In the genomic region with DNA sequence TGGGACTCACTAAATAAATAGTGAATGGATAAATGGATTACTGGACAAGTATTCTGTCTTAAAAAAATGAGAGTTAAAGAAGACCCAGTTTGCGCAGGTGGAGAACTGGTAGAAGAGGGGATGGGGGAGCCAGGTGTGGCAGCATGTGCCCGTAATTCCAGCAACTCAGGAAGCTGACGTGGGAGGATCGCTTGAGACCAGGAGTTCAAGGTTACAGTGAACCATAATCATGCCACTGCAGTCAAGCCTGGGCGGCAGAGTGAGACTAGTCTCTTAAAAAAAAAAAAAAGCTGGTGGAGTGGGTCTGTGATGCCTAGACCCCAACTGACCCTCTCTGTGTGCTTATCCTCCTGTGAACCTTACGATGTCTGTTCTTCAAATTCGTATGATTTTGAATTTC, we compare ENCODE assay signal across 22 cellular contexts.
DNase-seq lines count a peak whose midpoint lies in the region; ATAC-seq, FAIRE-seq and TF ChIP-seq lines count a peak whose summit lies in the region.
"Had no signal": no experiment of that assay in that cellular context is flagged by ENCODE, and none has a peak within 500 bp of the region (broad histone marks: within the 10 kb centered on the region; RNA-seq: fewer than 3 reads in every experiment).

No MANE protein-coding gene starts in this region.

- intact Hi-C loops in IMR-90 (cut with micrococcal nuclease) (no loop called here), right lobe of liver (cut with DNase I) (no loop called here), pancreas (cut with DNase I) (loop anchor here in 1 of 3 donors (10.0 kb wide), 1 partner anchor 530 kb away; no protein-coding TSS in a partner anchor)

- 94% methylated on average over 5 of the region's 7 CpGs; no CpG with 5 or more reads in 1 of the 2 experiments for WGBS in IMR-90 (ENCODE audit: extremely low coverage in 2 of 2, insufficient read length in 1 of 2), 2 experiments
- 96% methylated on average over 5 of the region's 7 CpGs for WGBS in right lobe of liver (ENCODE audit: insufficient coverage, low coverage, low lambda C conversion rate, missing lambda C conversion rate)
- WGBS in pancreas, 2 donors: 61% methylated on average over 7 of the region's 7 CpGs
- 92% methylated on average over 7 of the region's 7 CpGs for WGBS in tibial nerve, 2 donors

- H3K18ac ChIP-seq in IMR-90 (ENCODE audit: low read depth, low read length): no peak overlapping the region

- no peak overlapping the region for H2BK120ac ChIP-seq in IMR-90 (ENCODE audit: low read depth, low read length)

- in situ Hi-C loops in IMR-90 (cut with MboI; ENCODE audit: low sequenced_read_pairs): no loop called here

- no peak overlapping the region for H3K4me2 ChIP-seq in IMR-90 (ENCODE audit: low read depth, low read length)
- H3K4me2 ChIP-seq: A549; BLaER1 treated with 17β-estradiol and CSF1 and Interleukin-3, amounts not matched to agents 10 nM and 100 nM had no signal

- no peak for TF ChIP-seq EP300 in tibial nerve (IDR thresholded peaks at IDR 0.05)

- no peak for TF ChIP-seq POLR2A in IMR-90 (IDR thresholded peaks at IDR 0.05; ENCODE audit: low read depth, low read length)
- TF ChIP-seq POLR2A in right lobe of liver (IDR thresholded peaks at IDR 0.05): no peak
- TF ChIP-seq POLR2A in tibial nerve (IDR thresholded peaks at IDR 0.05): no peak

- CTCF ChIA-PET in IMR-90 (lab: Yijun Ruan, JAX): no interaction called here

- no peak overlapping the region for H2BK20ac ChIP-seq in IMR-90 (ENCODE audit: low read depth, low read length)

- POLR2A ChIA-PET in IMR-90 (lab: Charles Lee; ENCODE audit: unreplicated experiment): no interaction called here

- no peaks in the 10 kb centered on the region for H3K79me1 ChIP-seq in IMR-90 (ENCODE audit: low read depth in 1 of 2, low read length in 2 of 2)

- H4K8ac ChIP-seq in IMR-90 (ENCODE audit: low read depth in 2 of 2, low read length in 2 of 2): no peak overlapping the region

- H2BK5ac ChIP-seq in IMR-90 (ENCODE audit: low read depth, low read length, poor library complexity, severe bottlenecking): no peak overlapping the region

- H3K4me3 ChIP-seq in IMR-90 (ENCODE audit: insufficient read depth, low read depth, low read length) (no peak overlapping the region), right lobe of liver (no peak overlapping the region), pancreas (no peak overlapping the region), tibial nerve (no peak overlapping the region)
- H3K4me3 ChIP-seq: A549; BLaER1 treated with 17β-estradiol and CSF1 and Interleukin-3, amounts not matched to agents 10 nM and 100 nM had no signal

- H3K56ac ChIP-seq in IMR-90 (ENCODE audit: extremely low read depth, insufficient read depth, low read length): no peak overlapping the region

- H3K27ac ChIP-seq in IMR-90 (ENCODE audit: insufficient read depth, low read length) (no peak overlapping the region), right lobe of liver (peak overlapping the region in 2 of 3 donors; percentile 4 to 75), pancreas (peak overlapping the region in 3 of 4 donors; percentile 33 to 75 (median 74)), tibial nerve (no peak overlapping the region)
- H3K27ac ChIP-seq: 22Rv1; A549; BLaER1 treated with 17β-estradiol and CSF1 and Interleukin-3, amounts not matched to agents 10 nM and 100 nM; C4-2B had no signal

- no TSS peak for BruUV-seq in IMR-90 (replicated peaks; lab: Mats Ljungman, UMichigan)

- no peak overlapping the region for H3K4ac ChIP-seq in IMR-90 (ENCODE audit: low read depth, low read length)

- no peak for FAIRE-seq in pancreas (lab: Jason Lieb, UNC)
- FAIRE-seq: A549, D721Med, G401.6, GM12891 had no signal

- ATAC-seq in IMR-90 (ENCODE audit: low read depth) (no peak), right lobe of liver (no peak), pancreas (no peak), HG03520 (IDR thresholded peaks at IDR 0.05; ENCODE audit: unreplicated experiment) (no peak), GM18868 (IDR thresholded peaks at IDR 0.05; ENCODE audit: unreplicated experiment) (no peak)
- ATAC-seq in stimulated activated naive CD8-positive, alpha-beta T cell treated with anti-CD3 and anti-CD28 coated beads, Interleukin-15, Interleukin-2, amounts not matched to agents 100 U/mL and 50 U/mL, for 24 hours: no peak
- ATAC-seq: A549; CD8-positive, alpha-beta T cell had no signal

- no peaks in the 10 kb centered on the region for H3K9me3 ChIP-seq in IMR-90 (ENCODE audit: control insufficient read depth, insufficient read depth, low read length)
- no peaks in the 10 kb centered on the region for H3K9me3 ChIP-seq in right lobe of liver
- no peaks in the 10 kb centered on the region for H3K9me3 ChIP-seq in pancreas
- H3K9me3 ChIP-seq in tibial nerve: no peaks in the 10 kb centered on the region
- H3K9me3 ChIP-seq: A549; BLaER1 treated with 17β-estradiol and CSF1 and Interleukin-3, amounts not matched to agents 10 nM and 100 nM; Caco-2 had no signal

- no peaks in the 10 kb centered on the region for H4K20me1 ChIP-seq in IMR-90 (ENCODE audit: insufficient read depth, low read length)
- H4K20me1 ChIP-seq: BLaER1 treated with 17β-estradiol and CSF1 and Interleukin-3, amounts not matched to agents 10 nM and 100 nM had no signal

- H4K5ac ChIP-seq in IMR-90 (ENCODE audit: low read depth, low read length): no peak overlapping the region

- TF ChIP-seq RAD21 in IMR-90 (IDR thresholded peaks at IDR 0.05; ENCODE audit: low read length): no peak

- H2AFZ ChIP-seq in IMR-90 (replicated peaks; ENCODE audit: low read length, poor library complexity): no peak overlapping the region

- H4K91ac ChIP-seq in IMR-90 (ENCODE audit: insufficient read depth, low read depth, low read length): no peak overlapping the region

- H3K27me3 ChIP-seq in IMR-90 (ENCODE audit: control insufficient read depth, insufficient read depth, low read length) (peaks cover 12% of the 10 kb centered on the region), right lobe of liver (no peaks in the 10 kb centered on the region), pancreas (no peaks in the 10 kb centered on the region), tibial nerve (no peaks in the 10 kb centered on the region)
- H3K27me3 ChIP-seq: BLaER1 treated with 17β-estradiol and CSF1 and Interleukin-3, amounts not matched to agents 10 nM and 100 nM had no signal

- no peak overlapping the region for H3K14ac ChIP-seq in IMR-90 (replicated peaks; ENCODE audit: low read depth, low read length)

- no peaks in the 10 kb centered on the region for H3K9me1 ChIP-seq in IMR-90 (ENCODE audit: insufficient read depth, low read length)

- no peak overlapping the region for H2BK15ac ChIP-seq in IMR-90 (ENCODE audit: low read depth, low read length)

- dilution Hi-C loops in IMR-90 (cut with HindIII; ENCODE audit: low sequenced_read_pairs, unreplicated experiment): no loop called here

- peak overlapping the region; percentile 8 for H2AK9ac ChIP-seq in IMR-90 (replicated peaks; ENCODE audit: low read depth, low read length, poor library complexity)

- DNase-seq in IMR-90 (no peak), left kidney (ENCODE audit: low read depth, low spot score) (peak; percentile 55), right lobe of liver (no peak), pancreas (no peak), tibial nerve (ENCODE audit: low spot score in 2 of 2) (no peak)
- no peak for DNase-seq in stimulated activated naive CD8-positive, alpha-beta T cell treated with anti-CD3 and anti-CD28 coated beads, Interleukin-15, Interleukin-2, amounts not matched to agents 100 U/mL and 50 U/mL, for 24 hours
- DNase-seq: AML-193; Caco-2; Calu3; CD4-positive, alpha-beta T cell; CD8-positive, alpha-beta T cell; DMS79 treated with DMSO at 0.1 percent for 48 hours; GF-D8 had no signal

- H3K23ac ChIP-seq in IMR-90 (ENCODE audit: low read depth, low read length): no peak overlapping the region

- H3K9ac ChIP-seq in IMR-90 (ENCODE audit: low read depth, low read length): no peak overlapping the region
- H3K9ac ChIP-seq: BLaER1 treated with 17β-estradiol and CSF1 and Interleukin-3, amounts not matched to agents 10 nM and 100 nM had no signal

- H3K36me3 ChIP-seq in IMR-90 (ENCODE audit: control insufficient read depth, insufficient read depth, low read length) (no peaks in the 10 kb centered on the region), right lobe of liver (no peaks in the 10 kb centered on the region), pancreas (no peaks in the 10 kb centered on the region), tibial nerve (no peaks in the 10 kb centered on the region)
- H3K36me3 ChIP-seq: BLaER1 treated with 17β-estradiol and CSF1 and Interleukin-3, amounts not matched to agents 10 nM and 100 nM had no signal

- H3K4me1 ChIP-seq in IMR-90 (ENCODE audit: control insufficient read depth, insufficient read depth, low read length): peaks cover 2% of the 10 kb centered on the region; the same call in 1 of the 2 replicates
- H3K4me1 ChIP-seq in right lobe of liver: peaks cover 0 to 91% (median 24%) of the 10 kb centered on the region in 4 donors
- peaks cover 51 to 76% (median 63%) of the 10 kb centered on the region in 3 donors for H3K4me1 ChIP-seq in pancreas
- H3K4me1 ChIP-seq in tibial nerve: peaks cover 0 to 23% (median 0%) of the 10 kb centered on the region in 4 donors
- H3K4me1 ChIP-seq: A549, Caco-2 had no signal

- H2AK5ac ChIP-seq in IMR-90 (ENCODE audit: low read depth, low read length): no peak overlapping the region

- TF ChIP-seq CTCF in IMR-90 (conservative IDR thresholded peaks at IDR 0.05; ENCODE audit: low read depth, low read length) (no peak), right lobe of liver (IDR thresholded peaks at IDR 0.05) (no peak), pancreas (IDR thresholded peaks at IDR 0.05) (no peak), tibial nerve (IDR thresholded peaks at IDR 0.05) (no peak)

TF ChIP-seq in IMR-90, 13 proteins besides CTCF, POLR2A, EP300 and RAD21 (continues in another document):
- TF ChIP-seq MAFK (IDR thresholded peaks at IDR 0.05; ENCODE audit: low read depth, low read length) (no peak), NFE2L2 (IDR thresholded peaks at IDR 0.05; ENCODE audit: low read depth, low read length) (no peak), CEBPB (IDR thresholded peaks at IDR 0.05; ENCODE audit: low read depth, low read length) (no peak), MAZ (IDR thresholded peaks at IDR 0.05; ENCODE audit: borderline replicate concordance, low read depth, low read length) (no peak), RCOR1 (IDR thresholded peaks at IDR 0.05; ENCODE audit: insufficient replicate concordance, low read length) (no peak), RFX5 (IDR thresholded peaks at IDR 0.05; ENCODE audit: low read depth, low read length) (no peak), MXI1 (IDR thresholded peaks at IDR 0.05; ENCODE audit: borderline replicate concordance, low read depth, low read length) (no peak), CHD1 (IDR thresholded peaks at IDR 0.05; ENCODE audit: low read depth, low read length) (no peak)
- TF ChIP-seq, protein P1, sequence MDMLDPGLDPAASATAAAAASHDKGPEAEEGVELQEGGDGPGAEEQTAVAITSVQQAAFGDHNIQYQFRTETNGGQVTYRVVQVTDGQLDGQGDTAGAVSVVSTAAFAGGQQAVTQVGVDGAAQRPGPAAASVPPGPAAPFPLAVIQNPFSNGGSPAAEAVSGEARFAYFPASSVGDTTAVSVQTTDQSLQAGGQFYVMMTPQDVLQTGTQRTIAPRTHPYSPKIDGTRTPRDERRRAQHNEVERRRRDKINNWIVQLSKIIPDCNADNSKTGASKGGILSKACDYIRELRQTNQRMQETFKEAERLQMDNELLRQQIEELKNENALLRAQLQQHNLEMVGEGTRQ (IDR thresholded peaks at IDR 0.05; ENCODE audit: low read depth, low read length): no peak

Comparison
In these comparisons a context has a peak if more than half of its experiments do, and no peak if none do; other contexts are left out.
1. H3K27ac ChIP-seq: peak in right lobe of liver (2 of 3) and pancreas (3 of 4); none in IMR-90 (single experiment) and tibial nerve (0 of 4).